9 cellular contexts compared by ENCODE assay signal in the genomic region with DNA sequence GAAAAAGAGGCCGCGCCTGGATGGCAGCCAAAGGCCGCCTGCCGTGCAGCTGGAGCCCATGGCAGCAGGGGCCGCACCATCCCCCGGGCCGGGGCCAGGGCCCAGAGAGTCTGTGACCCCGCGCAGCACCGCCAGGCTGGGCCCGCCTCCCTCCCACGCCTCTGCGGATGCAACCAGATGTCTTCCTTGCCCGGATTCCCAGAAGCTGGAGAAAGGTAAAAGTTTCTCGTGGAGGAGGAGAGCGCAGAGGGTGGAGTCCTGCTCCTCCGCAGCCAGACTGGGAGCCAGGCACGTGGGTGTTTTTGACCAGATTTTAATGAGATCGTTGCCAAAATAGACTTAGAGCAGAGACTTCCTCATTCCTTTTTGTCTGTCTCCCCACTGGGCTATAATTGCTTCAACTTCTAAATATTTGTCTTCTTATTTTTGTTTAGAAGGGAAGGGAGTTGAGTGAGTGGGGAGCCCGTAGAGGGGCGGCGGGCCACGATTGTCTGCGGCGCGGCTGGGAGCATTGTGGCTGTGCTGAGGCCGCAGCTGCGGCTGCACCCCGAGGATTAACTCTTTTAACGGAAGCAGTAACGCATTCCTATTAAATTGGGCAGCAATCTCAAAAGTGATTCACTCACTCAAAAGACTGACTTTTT. TPM values are rescaled to one million over a fixed set of nuclear protein-coding genes. Genes with fewer than 3 reads are reported as not detected.
DNase-seq lines count a peak whose midpoint lies in the region; ATAC-seq, FAIRE-seq and TF ChIP-seq lines count a peak whose summit lies in the region.
"Had no signal": no experiment of that assay in that cellular context is flagged by ENCODE, and none has a peak within 500 bp of the region (broad histone marks: within the 10 kb centered on the region; RNA-seq: fewer than 3 reads in every experiment).

No MANE protein-coding gene starts in this region.

- H3K9ac ChIP-seq in astrocyte (ENCODE audit: low read length): peak overlapping the region; percentile 81
- peak overlapping the region; percentile 60 for H3K9ac ChIP-seq in iPS-15b (ENCODE audit: low read depth, low read length)
- peak overlapping the region in 4 of 5 donors; percentile 3 to 64 (median 10) for H3K9ac ChIP-seq in subcutaneous abdominal adipose tissue (ENCODE audit: low read length in 5 of 5)
- no peak overlapping the region for H3K9ac ChIP-seq in trophoblast cell (ENCODE audit: low read length)

- H3K9me3 ChIP-seq in astrocyte (ENCODE audit: insufficient read depth, low read depth, low read length) (no peaks in the 10 kb centered on the region), iPS-15b (ENCODE audit: control insufficient read depth, insufficient read depth, low read length) (no peaks in the 10 kb centered on the region), subcutaneous abdominal adipose tissue (ENCODE audit: control insufficient read depth in 5 of 5, low read length in 5 of 5) (no peaks in the 10 kb centered on the region), trophoblast cell (ENCODE audit: insufficient read depth, low read depth, low read length) (peaks cover 5% of the 10 kb centered on the region)
- H3K9me3 ChIP-seq in naive thymus-derived CD4-positive, alpha-beta T cell (ENCODE audit: control insufficient read depth in 2 of 3, low read length in 3 of 3): no peaks in the 10 kb centered on the region

- no peaks in the 10 kb centered on the region for H3K27me3 Mint-ChIP-seq in astrocyte (ENCODE audit: low read depth, unreplicated experiment)
- no peaks in the 10 kb centered on the region for H3K27me3 Mint-ChIP-seq in T-cell
- H3K27me3 Mint-ChIP-seq in naive thymus-derived CD4-positive, alpha-beta T cell: no peaks in the 10 kb centered on the region

- H3K27ac ChIP-seq in astrocyte (ENCODE audit: low read depth, low read length) (peak overlapping the region; percentile 91), subcutaneous abdominal adipose tissue (ENCODE audit: low read depth, low read length) (peak overlapping the region; percentile 63), trophoblast cell (ENCODE audit: low read depth, low read length) (no peak overlapping the region)
- H3K27ac ChIP-seq in naive thymus-derived CD4-positive, alpha-beta T cell (ENCODE audit: low read depth, low read length): no peak overlapping the region

- TF ChIP-seq CTCF in astrocyte (IDR thresholded peaks at IDR 0.05; ENCODE audit: insufficient read depth, low read depth, low read length): no peak

- H3K9me3 Mint-ChIP-seq in astrocyte (ENCODE audit: unreplicated experiment) (no peaks in the 10 kb centered on the region), T-cell (no peaks in the 10 kb centered on the region)
- no peaks in the 10 kb centered on the region for H3K9me3 Mint-ChIP-seq in naive thymus-derived CD4-positive, alpha-beta T cell

- no CpG with 5 or more reads among the region's 31 CpGs for WGBS in trophoblast cell (ENCODE audit: extremely low coverage, insufficient coverage, insufficient read length)

- H4K20me1 ChIP-seq in astrocyte (ENCODE audit: insufficient read depth, low read length): peaks cover 17% of the 10 kb centered on the region

- no peak overlapping the region for H4K8ac ChIP-seq in trophoblast cell (ENCODE audit: low read depth, low read length)

- H3K18ac ChIP-seq in trophoblast cell (ENCODE audit: low read length): no peak overlapping the region

- CTCF ChIA-PET in T-cell (lab: Charles Lee): no interaction called here
- CTCF ChIA-PET in naive thymus-derived CD4-positive, alpha-beta T cell (lab: Charles Lee): interaction anchor here (0.6 kb wide), 1 partner anchor 585 kb away, joined by 3 read pairs; no protein-coding TSS in a partner anchor

- DNase-seq in HS-5 (ENCODE audit: low read depth) (peak; percentile 33), astrocyte (ENCODE audit: low read depth) (peak; percentile 89), T-cell (no peak), trophoblast cell (no peak)
- DNase-seq in naive thymus-derived CD4-positive, alpha-beta T cell: no peak

- H3K27me3 ChIP-seq in astrocyte (ENCODE audit: insufficient read depth, low read length) (no peaks in the 10 kb centered on the region), iPS-15b (ENCODE audit: control insufficient read depth, insufficient read depth, low read length) (no peaks in the 10 kb centered on the region), subcutaneous abdominal adipose tissue (ENCODE audit: control insufficient read depth in 5 of 5, insufficient read depth in 4 of 5, low read length in 5 of 5) (no peaks in the 10 kb centered on the region), trophoblast cell (ENCODE audit: insufficient read depth, low read length) (no peaks in the 10 kb centered on the region)
- no peaks in the 10 kb centered on the region for H3K27me3 ChIP-seq in naive thymus-derived CD4-positive, alpha-beta T cell (ENCODE audit: control insufficient read depth in 2 of 2, insufficient read depth in 2 of 2, low read length in 2 of 2)

- peaks cover 18% of the 10 kb centered on the region for H3K4me1 Mint-ChIP-seq in astrocyte (ENCODE audit: low read depth, unreplicated experiment)
- peaks cover 29 to 37% (median 35%) of the 10 kb centered on the region in 3 donors for H3K4me1 Mint-ChIP-seq in T-cell
- H3K4me1 Mint-ChIP-seq in naive thymus-derived CD4-positive, alpha-beta T cell: peaks cover 20 to 46% (median 40%) of the 10 kb centered on the region in 7 donors

- intact Hi-C loops in naive thymus-derived CD4-positive, alpha-beta T cell (cut with micrococcal nuclease): loop anchor here in 1 of 2 donors (5.0 kb wide), 1 partner anchor 44 kb away; no protein-coding TSS in a partner anchor

- POLR2A ChIA-PET in T-cell (lab: Charles Lee): interaction anchor here in 1 of 2 donors (0.6 kb wide), 1 partner anchor 56 kb away, joined by 15 read pairs; no protein-coding TSS in a partner anchor
- POLR2A ChIA-PET in naive thymus-derived CD4-positive, alpha-beta T cell (lab: Charles Lee): no interaction called here

- H3K36me3 Mint-ChIP-seq in astrocyte (ENCODE audit: low read depth, unreplicated experiment): peaks cover 14% of the 10 kb centered on the region
- peaks cover 46% of the 10 kb centered on the region for H3K36me3 Mint-ChIP-seq in T-cell
- peaks cover 7 to 48% (median 13%) of the 10 kb centered on the region in 5 donors for H3K36me3 Mint-ChIP-seq in naive thymus-derived CD4-positive, alpha-beta T cell

- peaks cover 27% of the 10 kb centered on the region for H3K36me3 ChIP-seq in astrocyte (ENCODE audit: insufficient read depth, low read length)
- peaks cover 48% of the 10 kb centered on the region for H3K36me3 ChIP-seq in iPS-15b (ENCODE audit: control insufficient read depth, insufficient read depth, low read length)
- peaks cover 2 to 68% (median 59%) of the 10 kb centered on the region in 5 donors for H3K36me3 ChIP-seq in subcutaneous abdominal adipose tissue (ENCODE audit: control insufficient read depth in 5 of 5, insufficient read depth in 5 of 5, low read length in 5 of 5)
- peaks cover 0 to 53% (median 0%) of the 10 kb centered on the region in 3 experiments for H3K36me3 ChIP-seq in naive thymus-derived CD4-positive, alpha-beta T cell (ENCODE audit: control insufficient read depth in 2 of 3, insufficient read depth in 3 of 3, low read length in 3 of 3)
- H3K36me3 ChIP-seq in trophoblast cell (ENCODE audit: control insufficient read depth in 1 of 2, insufficient read depth in 2 of 2, low read length in 2 of 2): peaks cover 60 to 66% of the 10 kb centered on the region in 2 experiments

- no peak overlapping the region for H3K23ac ChIP-seq in trophoblast cell (ENCODE audit: low read length)

- no peak overlapping the region for H2AK5ac ChIP-seq in trophoblast cell (ENCODE audit: low read length)

- H3K4me1 ChIP-seq in astrocyte (ENCODE audit: insufficient read depth, low read length) (peaks cover 54% of the 10 kb centered on the region), iPS-15b (ENCODE audit: control insufficient read depth, insufficient read depth, low read length) (peaks cover 19% of the 10 kb centered on the region), subcutaneous abdominal adipose tissue (ENCODE audit: control insufficient read depth in 5 of 5, insufficient read depth in 5 of 5, low read length in 5 of 5) (peaks cover 7 to 39% (median 35%) of the 10 kb centered on the region in 5 donors), trophoblast cell (ENCODE audit: control insufficient read depth in 1 of 2, insufficient read depth in 2 of 2, low read length in 2 of 2) (peaks cover 0 to 2% of the 10 kb centered on the region in 2 experiments)
- peaks cover 3 to 13% of the 10 kb centered on the region in 2 donors for H3K4me1 ChIP-seq in naive thymus-derived CD4-positive, alpha-beta T cell (ENCODE audit: control insufficient read depth in 2 of 2, insufficient read depth in 2 of 2, low read length in 2 of 2)

- FAIRE-seq in astrocyte (lab: Jason Lieb, UNC): peak; percentile 66
- FAIRE-seq: islet of Langerhans had no signal

- no peak overlapping the region for H3K4me3 Mint-ChIP-seq in astrocyte (ENCODE audit: unreplicated experiment)
- H3K4me3 Mint-ChIP-seq in T-cell: no peak overlapping the region
- no peak overlapping the region for H3K4me3 Mint-ChIP-seq in naive thymus-derived CD4-positive, alpha-beta T cell

- peak overlapping the region; percentile 89 for H3K4me2 ChIP-seq in astrocyte (ENCODE audit: low read length)
- no peak overlapping the region for H3K4me2 ChIP-seq in trophoblast cell (ENCODE audit: low read length)

- H3K79me2 ChIP-seq in astrocyte (ENCODE audit: insufficient read depth, low read length) (peaks cover 43% of the 10 kb centered on the region), trophoblast cell (ENCODE audit: control insufficient read depth, insufficient read depth, low read length, poor library complexity) (peaks cover 2% of the 10 kb centered on the region)

- ATAC-seq in HG03045 (IDR thresholded peaks at IDR 0.05; ENCODE audit: unreplicated experiment): no peak
- no peak for ATAC-seq in T-cell (replicated peaks in 1 of 4)
- no peak for ATAC-seq in naive thymus-derived CD4-positive, alpha-beta T cell

- H4K12ac ChIP-seq in trophoblast cell (ENCODE audit: low read depth, low read length): no peak overlapping the region

- no peak overlapping the region for H2BK5ac ChIP-seq in trophoblast cell (ENCODE audit: low read depth, low read length, poor library complexity)

- H2BK120ac ChIP-seq in trophoblast cell (ENCODE audit: insufficient read depth, low read length, poor library complexity): no peak overlapping the region

- no peaks in the 10 kb centered on the region for H3K79me1 ChIP-seq in trophoblast cell (ENCODE audit: low read length)

- peak overlapping the region; percentile 12 for H3K27ac Mint-ChIP-seq in astrocyte (ENCODE audit: unreplicated experiment)
- no peak overlapping the region for H3K27ac Mint-ChIP-seq in T-cell
- H3K27ac Mint-ChIP-seq in naive thymus-derived CD4-positive, alpha-beta T cell: no peak overlapping the region

- H3K4ac ChIP-seq in trophoblast cell (ENCODE audit: low read depth, low read length): no peak overlapping the region

- no peak overlapping the region for H4K91ac ChIP-seq in trophoblast cell (ENCODE audit: low read depth, low read length)

- peak overlapping the region; percentile 22 for H2AFZ ChIP-seq in astrocyte (ENCODE audit: low read depth, low read length)
- H2AFZ ChIP-seq in trophoblast cell (ENCODE audit: insufficient read depth, low read length, poor library complexity): no peak overlapping the region

- H3K14ac ChIP-seq in trophoblast cell (ENCODE audit: low read length): no peak overlapping the region

- H3K4me3 ChIP-seq in astrocyte (ENCODE audit: insufficient read depth, low read depth, low read length): peak overlapping the region; percentile 53
- no peak overlapping the region for H3K4me3 ChIP-seq in iPS-15b (ENCODE audit: low read depth, low read length)
- peak overlapping the region; percentile 25 to 44 (median 36) for H3K4me3 ChIP-seq in subcutaneous abdominal adipose tissue (ENCODE audit: low read depth in 1 of 5, low read length in 5 of 5)
- no peak overlapping the region for H3K4me3 ChIP-seq in naive thymus-derived CD4-positive, alpha-beta T cell (ENCODE audit: low read length)
- no peak overlapping the region for H3K4me3 ChIP-seq in trophoblast cell (ENCODE audit: low read depth, low read length)

- H2BK12ac ChIP-seq in trophoblast cell (ENCODE audit: low read length): no peak overlapping the region

RNA-seq across cellular contexts. Expression of a gene that starts 22.8 kb away (rescaled TPM):
- total RNA-seq in astrocyte (64.0 and 67.3 TPM in 2 replicates), T-cell (10 to 100 TPM; 50.3 to 85.5 (median 79.6) TPM)
- total RNA-seq in naive thymus-derived CD4-positive, alpha-beta T cell: 100 to 1,000 TPM in 1 of 5 experiments, 10 to 100 TPM in 4; 48.4 to 101 (median 68.0) TPM
- polyA plus RNA-seq in naive thymus-derived CD4-positive, alpha-beta T cell: 100 to 1,000 TPM; 182 to 232 TPM
- 38.6 and 39.3 TPM in 2 replicates for polyA plus RNA-seq in trophoblast cell (2013)

RNA-seq across cellular contexts. Expression of a gene that starts 40.4 kb away (rescaled TPM):
- total RNA-seq in astrocyte: 34.1 and 35.9 TPM in 2 replicates
- total RNA-seq in T-cell: 10 to 100 TPM; 11.8 to 18.1 (median 13.7) TPM
- total RNA-seq in naive thymus-derived CD4-positive, alpha-beta T cell: 10 to 100 TPM; 10.9 to 24.2 (median 17.5) TPM
- 10 to 100 TPM; 29.3 to 32.3 TPM for polyA plus RNA-seq in naive thymus-derived CD4-positive, alpha-beta T cell
- 20.3 and 20.6 TPM in 2 replicates for polyA plus RNA-seq in trophoblast cell (2013)

RNA-seq across cellular contexts. Expression of a gene that starts 46.4 kb away (rescaled TPM):
- total RNA-seq in astrocyte (94.7 and 108 TPM in 2 replicates), T-cell (100 to 1,000 TPM; 153 to 170 (median 161) TPM)
- total RNA-seq in naive thymus-derived CD4-positive, alpha-beta T cell: 100 to 1,000 TPM; 129 to 227 (median 144) TPM
- polyA plus RNA-seq in naive thymus-derived CD4-positive, alpha-beta T cell: 1 to 10 TPM; 5.0 to 5.7 TPM
- polyA plus RNA-seq in trophoblast cell (2013): 126 and 130 TPM in 2 replicates

Comparison
In these comparisons a context has a peak if more than half of its experiments do, and no peak if none do; other contexts are left out.
1. DNase-seq: peak in HS-5 (single experiment) and astrocyte (single experiment); none in T-cell (0 of 34), naive thymus-derived CD4-positive, alpha-beta T cell (0 of 9) and trophoblast cell (0 of 2).
2. H3K27ac ChIP-seq: peak in astrocyte (single experiment) and subcutaneous abdominal adipose tissue (single experiment); none in naive thymus-derived CD4-positive, alpha-beta T cell (single experiment) and trophoblast cell (single experiment).
3. H3K4me3 ChIP-seq: peak in astrocyte (single experiment) and subcutaneous abdominal adipose tissue (5 of 5); none in iPS-15b (single experiment), naive thymus-derived CD4-positive, alpha-beta T cell (single experiment) and trophoblast cell (single experiment).